1 cellular context compared by ENCODE assay signal in the genomic region with DNA sequence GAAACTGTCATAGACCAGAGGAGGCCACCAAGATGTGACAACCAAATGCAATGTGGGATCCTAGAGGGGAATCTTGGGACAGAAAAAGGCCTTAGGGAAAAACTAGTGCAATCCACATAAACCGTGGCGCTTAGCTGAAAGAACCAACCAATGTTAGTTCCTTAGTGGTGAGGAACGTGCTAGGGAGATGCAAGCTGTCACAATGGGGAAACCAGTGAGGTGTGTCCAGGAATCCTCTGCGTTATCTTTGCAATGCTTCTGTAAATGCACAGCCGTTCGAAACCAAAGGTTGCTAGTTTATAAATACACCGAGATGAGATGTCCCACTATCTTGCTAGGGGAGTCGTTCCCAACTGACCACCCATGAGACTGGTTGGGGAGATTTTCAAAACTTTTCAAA.
TF ChIP-seq lines count a peak whose summit lies in the region.

No MANE protein-coding gene starts in this region.

TF ChIP-seq in SK-N-SH treated with all-trans-retinoic acid at 6 μM for 48 hours, 23 proteins besides CTCF, POLR2A, EP300 and RAD21 (continued from another document):
- TF ChIP-seq CSRNP3 (CRISPR knock-in tag; IDR thresholded peaks at IDR 0.05) = no peak
